In the genomic region with DNA sequence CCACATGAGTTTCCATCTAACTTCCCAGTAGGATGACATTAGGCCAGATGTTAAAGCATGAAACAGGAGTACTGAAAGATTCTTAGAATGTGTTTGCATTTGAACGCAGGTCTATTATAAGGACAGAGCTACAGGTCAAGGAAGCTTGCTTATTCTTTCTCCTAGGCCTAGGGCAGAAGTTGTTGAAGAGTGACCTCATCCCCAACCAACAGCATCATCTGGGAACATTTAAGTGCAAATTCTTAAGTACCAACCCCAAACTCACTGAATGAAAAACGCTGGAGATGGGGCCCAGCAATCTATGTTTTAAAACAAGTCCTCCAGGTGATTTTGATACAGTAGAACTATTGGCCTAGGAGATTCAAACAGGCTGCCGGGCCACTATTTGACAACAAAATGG, we compare ENCODE assay signal across 1 cellular context.
TF ChIP-seq lines count a peak whose summit lies in the region.

No MANE protein-coding gene starts in this region.

TF ChIP-seq in H1, 55 proteins besides CTCF, POLR2A, EP300 and RAD21:
- no peak for TF ChIP-seq KDM4A (IDR thresholded peaks at IDR 0.05; ENCODE audit: low read depth, low read length, severe bottlenecking)
- TF ChIP-seq PHF8 (conservative IDR thresholded peaks at IDR 0.05; ENCODE audit: low read depth, low read length) = no peak
- no peak for TF ChIP-seq TEAD4 (IDR thresholded peaks at IDR 0.05; ENCODE audit: low read depth, low read length)
- TF ChIP-seq, protein P1, sequence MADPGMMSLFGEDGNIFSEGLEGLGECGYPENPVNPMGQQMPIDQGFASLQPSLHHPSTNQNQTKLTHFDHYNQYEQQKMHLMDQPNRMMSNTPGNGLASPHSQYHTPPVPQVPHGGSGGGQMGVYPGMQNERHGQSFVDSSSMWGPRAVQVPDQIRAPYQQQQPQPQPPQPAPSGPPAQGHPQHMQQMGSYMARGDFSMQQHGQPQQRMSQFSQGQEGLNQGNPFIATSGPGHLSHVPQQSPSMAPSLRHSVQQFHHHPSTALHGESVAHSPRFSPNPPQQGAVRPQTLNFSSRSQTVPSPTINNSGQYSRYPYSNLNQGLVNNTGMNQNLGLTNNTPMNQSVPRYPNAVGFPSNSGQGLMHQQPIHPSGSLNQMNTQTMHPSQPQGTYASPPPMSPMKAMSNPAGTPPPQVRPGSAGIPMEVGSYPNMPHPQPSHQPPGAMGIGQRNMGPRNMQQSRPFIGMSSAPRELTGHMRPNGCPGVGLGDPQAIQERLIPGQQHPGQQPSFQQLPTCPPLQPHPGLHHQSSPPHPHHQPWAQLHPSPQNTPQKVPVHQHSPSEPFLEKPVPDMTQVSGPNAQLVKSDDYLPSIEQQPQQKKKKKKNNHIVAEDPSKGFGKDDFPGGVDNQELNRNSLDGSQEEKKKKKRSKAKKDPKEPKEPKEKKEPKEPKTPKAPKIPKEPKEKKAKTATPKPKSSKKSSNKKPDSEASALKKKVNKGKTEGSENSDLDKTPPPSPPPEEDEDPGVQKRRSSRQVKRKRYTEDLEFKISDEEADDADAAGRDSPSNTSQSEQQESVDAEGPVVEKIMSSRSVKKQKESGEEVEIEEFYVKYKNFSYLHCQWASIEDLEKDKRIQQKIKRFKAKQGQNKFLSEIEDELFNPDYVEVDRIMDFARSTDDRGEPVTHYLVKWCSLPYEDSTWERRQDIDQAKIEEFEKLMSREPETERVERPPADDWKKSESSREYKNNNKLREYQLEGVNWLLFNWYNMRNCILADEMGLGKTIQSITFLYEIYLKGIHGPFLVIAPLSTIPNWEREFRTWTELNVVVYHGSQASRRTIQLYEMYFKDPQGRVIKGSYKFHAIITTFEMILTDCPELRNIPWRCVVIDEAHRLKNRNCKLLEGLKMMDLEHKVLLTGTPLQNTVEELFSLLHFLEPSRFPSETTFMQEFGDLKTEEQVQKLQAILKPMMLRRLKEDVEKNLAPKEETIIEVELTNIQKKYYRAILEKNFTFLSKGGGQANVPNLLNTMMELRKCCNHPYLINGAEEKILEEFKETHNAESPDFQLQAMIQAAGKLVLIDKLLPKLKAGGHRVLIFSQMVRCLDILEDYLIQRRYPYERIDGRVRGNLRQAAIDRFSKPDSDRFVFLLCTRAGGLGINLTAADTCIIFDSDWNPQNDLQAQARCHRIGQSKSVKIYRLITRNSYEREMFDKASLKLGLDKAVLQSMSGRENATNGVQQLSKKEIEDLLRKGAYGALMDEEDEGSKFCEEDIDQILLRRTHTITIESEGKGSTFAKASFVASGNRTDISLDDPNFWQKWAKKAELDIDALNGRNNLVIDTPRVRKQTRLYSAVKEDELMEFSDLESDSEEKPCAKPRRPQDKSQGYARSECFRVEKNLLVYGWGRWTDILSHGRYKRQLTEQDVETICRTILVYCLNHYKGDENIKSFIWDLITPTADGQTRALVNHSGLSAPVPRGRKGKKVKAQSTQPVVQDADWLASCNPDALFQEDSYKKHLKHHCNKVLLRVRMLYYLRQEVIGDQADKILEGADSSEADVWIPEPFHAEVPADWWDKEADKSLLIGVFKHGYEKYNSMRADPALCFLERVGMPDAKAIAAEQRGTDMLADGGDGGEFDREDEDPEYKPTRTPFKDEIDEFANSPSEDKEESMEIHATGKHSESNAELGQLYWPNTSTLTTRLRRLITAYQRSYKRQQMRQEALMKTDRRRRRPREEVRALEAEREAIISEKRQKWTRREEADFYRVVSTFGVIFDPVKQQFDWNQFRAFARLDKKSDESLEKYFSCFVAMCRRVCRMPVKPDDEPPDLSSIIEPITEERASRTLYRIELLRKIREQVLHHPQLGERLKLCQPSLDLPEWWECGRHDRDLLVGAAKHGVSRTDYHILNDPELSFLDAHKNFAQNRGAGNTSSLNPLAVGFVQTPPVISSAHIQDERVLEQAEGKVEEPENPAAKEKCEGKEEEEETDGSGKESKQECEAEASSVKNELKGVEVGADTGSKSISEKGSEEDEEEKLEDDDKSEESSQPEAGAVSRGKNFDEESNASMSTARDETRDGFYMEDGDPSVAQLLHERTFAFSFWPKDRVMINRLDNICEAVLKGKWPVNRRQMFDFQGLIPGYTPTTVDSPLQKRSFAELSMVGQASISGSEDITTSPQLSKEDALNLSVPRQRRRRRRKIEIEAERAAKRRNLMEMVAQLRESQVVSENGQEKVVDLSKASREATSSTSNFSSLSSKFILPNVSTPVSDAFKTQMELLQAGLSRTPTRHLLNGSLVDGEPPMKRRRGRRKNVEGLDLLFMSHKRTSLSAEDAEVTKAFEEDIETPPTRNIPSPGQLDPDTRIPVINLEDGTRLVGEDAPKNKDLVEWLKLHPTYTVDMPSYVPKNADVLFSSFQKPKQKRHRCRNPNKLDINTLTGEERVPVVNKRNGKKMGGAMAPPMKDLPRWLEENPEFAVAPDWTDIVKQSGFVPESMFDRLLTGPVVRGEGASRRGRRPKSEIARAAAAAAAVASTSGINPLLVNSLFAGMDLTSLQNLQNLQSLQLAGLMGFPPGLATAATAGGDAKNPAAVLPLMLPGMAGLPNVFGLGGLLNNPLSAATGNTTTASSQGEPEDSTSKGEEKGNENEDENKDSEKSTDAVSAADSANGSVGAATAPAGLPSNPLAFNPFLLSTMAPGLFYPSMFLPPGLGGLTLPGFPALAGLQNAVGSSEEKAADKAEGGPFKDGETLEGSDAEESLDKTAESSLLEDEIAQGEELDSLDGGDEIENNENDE (IDR thresholded peaks at IDR 0.05; ENCODE audit: insufficient replicate concordance, low read length) = no peak
- no peak for TF ChIP-seq MAFK (IDR thresholded peaks at IDR 0.05; ENCODE audit: low read depth, low read length)
- TF ChIP-seq HDAC6 (IDR thresholded peaks at IDR 0.05; ENCODE audit: low read depth, low read length) = no peak
- peak; percentile 68; the same call in 1 of the 2 replicates for TF ChIP-seq CREB1 (IDR thresholded peaks at IDR 0.05)
